ENCODE assay signal across 8 cellular contexts in genomic region chr6:98769546-98769945, GRCh38.
DNase-seq lines count a peak whose midpoint lies in the region; TF ChIP-seq lines count a peak whose summit lies in the region.

No MANE protein-coding gene starts in this region.

- CTCF ChIA-PET in HEK293T (lab: Yijun Ruan, JAX), result interaction anchor here (0.6 to 1.3 kb wide), 5 partner anchors 9 to 111 kb away, joined by 3 to 15 read pairs (median 3); no protein-coding TSS in a partner anchor

- DNase-seq in NCI-H2029 treated with DMSO at 0.1 percent for 48 hours (lab: John Stamatoyannopoulos, UW) (peak; percentile 25), NCI-H2029 (lab: John Stamatoyannopoulos, UW) (no peak), HEK293T (ENCODE audit: extremely low spot score) (peak; percentile 48), RKO (ENCODE audit: low spot score) (peak; percentile 4), kidney glomerular epithelial cell (lab: John Stamatoyannopoulos, UW) (peak; percentile 31), mucosa of gallbladder (ENCODE audit: low spot score) (no peak), KG1 (lab: John Stamatoyannopoulos, UW) (no peak)
- DNase-seq in stimulated activated naive CD4-positive, alpha-beta T cell treated with Interleukin-2 at 50 U/mL for 16 hours (lab: John Stamatoyannopoulos, UW), result no peak

- POLR2A ChIA-PET in HEK293T (lab: Yijun Ruan, JAX), result interaction anchor here (1.0 kb wide), 1 partner anchor 59 kb away, joined by 3 read pairs; no protein-coding TSS in a partner anchor

TF ChIP-seq in HEK293T, 16 proteins besides CTCF, POLR2A, EP300 and RAD21:
- TF ChIP-seq HDGF (IDR thresholded peaks at IDR 0.05; ENCODE audit: borderline replicate concordance), result no peak
- no peak for TF ChIP-seq LEF1 (IDR thresholded peaks at IDR 0.05; ENCODE audit: borderline replicate concordance)
- TF ChIP-seq CTBP1 (IDR thresholded peaks at IDR 0.05; ENCODE audit: borderline replicate concordance), result no peak
- TF ChIP-seq, protein P1, sequence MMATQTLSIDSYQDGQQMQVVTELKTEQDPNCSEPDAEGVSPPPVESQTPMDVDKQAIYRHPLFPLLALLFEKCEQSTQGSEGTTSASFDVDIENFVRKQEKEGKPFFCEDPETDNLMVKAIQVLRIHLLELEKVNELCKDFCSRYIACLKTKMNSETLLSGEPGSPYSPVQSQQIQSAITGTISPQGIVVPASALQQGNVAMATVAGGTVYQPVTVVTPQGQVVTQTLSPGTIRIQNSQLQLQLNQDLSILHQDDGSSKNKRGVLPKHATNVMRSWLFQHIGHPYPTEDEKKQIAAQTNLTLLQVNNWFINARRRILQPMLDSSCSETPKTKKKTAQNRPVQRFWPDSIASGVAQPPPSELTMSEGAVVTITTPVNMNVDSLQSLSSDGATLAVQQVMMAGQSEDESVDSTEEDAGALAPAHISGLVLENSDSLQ (IDR thresholded peaks at IDR 0.05), result no peak
- no peak for TF ChIP-seq FOXA1 (IDR thresholded peaks at IDR 0.05)
- no peak for TF ChIP-seq ZNF384 (IDR thresholded peaks at IDR 0.05)
- TF ChIP-seq FOXM1 (IDR thresholded peaks at IDR 0.05; ENCODE audit: borderline replicate concordance), result no peak
- no peak for TF ChIP-seq NFRKB (IDR thresholded peaks at IDR 0.05)
- TF ChIP-seq ELF4 (IDR thresholded peaks at IDR 0.05), result no peak
- TF ChIP-seq FOXK2 (IDR thresholded peaks at IDR 0.05), result no peak
- no peak for TF ChIP-seq TARDBP (IDR thresholded peaks at IDR 0.05)
- no peak for TF ChIP-seq SUZ12 (IDR thresholded peaks at IDR 0.05)
- no peak for TF ChIP-seq BHLHE40 (IDR thresholded peaks at IDR 0.05; ENCODE audit: borderline replicate concordance)
- no peak for TF ChIP-seq ARNT (IDR thresholded peaks at IDR 0.05)
- no peak for TF ChIP-seq L3MBTL2 (conservative IDR thresholded peaks at IDR 0.05)
- no peak for TF ChIP-seq SP1 (IDR thresholded peaks at IDR 0.05)

Comparison
In these comparisons a context has a peak if more than half of its experiments do, and no peak if none do; other contexts are left out.
1. DNase-seq: peak in NCI-H2029 treated with DMSO at 0.1 percent for 48 hours (single experiment), HEK293T (single experiment), RKO (single experiment) and kidney glomerular epithelial cell (single experiment); none in NCI-H2029 (single experiment), mucosa of gallbladder (single experiment), KG1 (single experiment) and stimulated activated naive CD4-positive, alpha-beta T cell treated with Interleukin-2 at 50 U/mL for 16 hours (single experiment).